8 cellular contexts compared by ENCODE assay signal in genomic region chr11:93543292-93543977, GRCh38. TPM values are rescaled to one million over a fixed set of nuclear protein-coding genes. Genes with fewer than 3 reads are reported as not detected.
DNase-seq lines count a peak whose midpoint lies in the region; ATAC-seq and TF ChIP-seq lines count a peak whose summit lies in the region.

Gene SMCO4 (minus strand): TSS chr11:93543391. CDS start chr11:93479189, 64,202 bp downstream.

- peak within 1 kb of the TSS; percentile 36 to 86 (median 71); a peak in 21 of 22 replicates for H3K27ac ChIP-seq in BLaER1 treated with 17β-estradiol and CSF1 and Interleukin-3, amounts not matched to agents 10 nM and 100 nM
- peak within 1 kb of the TSS; percentile 90 to 96 for H3K27ac ChIP-seq in coronary artery

- H3K4me1 ChIP-seq in BLaER1 treated with 17β-estradiol and CSF1 and Interleukin-3, amounts not matched to agents 10 nM and 100 nM = peaks cover 18 to 35% (median 26%) of the 10 kb centered on the region in 10 experiments

- ATAC-seq in GM19328 (IDR thresholded peaks at IDR 0.05; ENCODE audit: unreplicated experiment) = peak; percentile 81
- peak; percentile 80 for ATAC-seq in HG03460 (IDR thresholded peaks at IDR 0.05; ENCODE audit: unreplicated experiment)
- ATAC-seq in left lobe of liver = peak; percentile 89

- no peaks in the 10 kb centered on the region for H3K27me3 ChIP-seq in BLaER1 treated with 17β-estradiol and CSF1 and Interleukin-3, amounts not matched to agents 10 nM and 100 nM

- DNase-seq in NCI-H524 (lab: John Stamatoyannopoulos, UW) = peak; percentile 51 to 81
- DNase-seq in activated CD4-positive, alpha-beta T cell treated with anti-CD3 and anti-CD28 coated beads for 48 hours = peak; percentile 80
- DNase-seq in coronary artery (ENCODE audit: low spot score) = peak; percentile 86
- DNase-seq in left lobe of liver (ENCODE audit: low spot score) = peak; percentile 90
- DNase-seq in stimulated activated CD4-positive, alpha-beta T cell treated with anti-CD3 and anti-CD28 coated beads, Interleukin-2, amount 100 ng/mL, for 4 hours (ENCODE audit: low read depth) = peak; percentile 60

- H3K36me3 ChIP-seq in BLaER1 treated with 17β-estradiol and CSF1 and Interleukin-3, amounts not matched to agents 10 nM and 100 nM = no peaks in the 10 kb centered on the region

- peak within 1 kb of the TSS; percentile 75 to 90 (median 84) for H3K4me3 ChIP-seq in BLaER1 treated with 17β-estradiol and CSF1 and Interleukin-3, amounts not matched to agents 10 nM and 100 nM
- H3K4me3 ChIP-seq in coronary artery = peak within 1 kb of the TSS; percentile 95

- H4K20me1 ChIP-seq in BLaER1 treated with 17β-estradiol and CSF1 and Interleukin-3, amounts not matched to agents 10 nM and 100 nM = peaks cover 0 to 14% (median 5%) of the 10 kb centered on the region in 11 experiments; a peak in 12 of 22 replicates

- no peaks in the 10 kb centered on the region for H3K9me3 ChIP-seq in BLaER1 treated with 17β-estradiol and CSF1 and Interleukin-3, amounts not matched to agents 10 nM and 100 nM (replicated peaks in 1 of 11)

- peak within 1 kb of the TSS; percentile 77 to 92 (median 85) for H3K4me2 ChIP-seq in BLaER1 treated with 17β-estradiol and CSF1 and Interleukin-3, amounts not matched to agents 10 nM and 100 nM

- peak; percentile 47 for TF ChIP-seq CTCF in coronary artery (IDR thresholded peaks at IDR 0.05)

- peak within 1 kb of the TSS; percentile 77 to 87 (median 84) for H3K9ac ChIP-seq in BLaER1 treated with 17β-estradiol and CSF1 and Interleukin-3, amounts not matched to agents 10 nM and 100 nM

RNA-seq across cellular contexts. Expression of gene SMCO4, which starts in this region (rescaled TPM):
- total RNA-seq in left lobe of liver = 48.7 TPM

Comparison
In these comparisons a context has a peak if more than half of its experiments do, and no peak if none do; other contexts are left out.
1. Peak in every context shown above with its lines: DNase-seq, ATAC-seq, H3K4me3 ChIP-seq and H3K27ac ChIP-seq.